ENCODE assay signal across 8 cellular contexts in the genomic region with DNA sequence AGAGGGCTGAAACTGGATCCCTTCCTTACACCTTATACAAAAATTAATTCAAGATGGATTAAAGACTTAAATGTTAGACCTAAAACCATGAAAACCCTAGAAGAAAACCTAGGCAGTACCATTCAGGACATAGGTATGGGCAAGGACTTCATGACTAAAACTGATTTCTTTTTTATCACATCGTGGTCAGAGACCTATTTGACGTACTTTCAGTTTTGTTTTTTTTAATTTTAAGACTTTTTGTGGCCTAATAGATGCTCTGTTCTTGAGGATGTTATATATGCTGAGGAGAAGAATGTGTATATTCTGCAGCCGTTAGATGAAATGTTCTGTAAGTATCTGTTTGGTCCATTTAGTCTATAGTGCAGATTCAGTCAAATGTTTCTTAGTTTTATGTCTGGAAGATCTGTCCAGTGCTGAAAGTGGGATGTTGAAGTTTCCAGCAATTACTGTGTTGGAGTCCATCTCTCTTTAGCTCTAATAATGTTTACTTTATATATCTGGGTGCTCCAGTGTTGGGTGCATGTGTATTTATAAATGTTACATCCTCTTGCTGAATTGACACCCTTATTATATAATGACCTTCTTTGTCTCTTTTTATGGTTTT. TPM values are rescaled to one million over a fixed set of nuclear protein-coding genes. Genes with fewer than 3 reads are reported as not detected.
DNase-seq lines count a peak whose midpoint lies in the region; ATAC-seq and TF ChIP-seq lines count a peak whose summit lies in the region.
"Not testable (repeated sequence)": the region's sequence is repeated elsewhere in the genome, so short reads cannot be mapped to it uniquely, and the experiment has no call there.

No MANE protein-coding gene starts in this region.

- H3K4me1 Mint-ChIP-seq in CD4-positive, alpha-beta memory T cell = peaks cover 32 to 70% (median 56%) of the 10 kb centered on the region in 4 donors
- peaks cover 46% of the 10 kb centered on the region for H3K4me1 Mint-ChIP-seq in activated CD4-positive, alpha-beta T cell treated with anti-CD3 and anti-CD28 coated beads for 36 hours
- peaks cover 63% of the 10 kb centered on the region for H3K4me1 Mint-ChIP-seq in activated naive CD4-positive, alpha-beta T cell treated with anti-CD3 and anti-CD28 coated beads, Interleukin-2, amount 50 U/mL, for 24 hours
- peaks cover 67% of the 10 kb centered on the region for H3K4me1 Mint-ChIP-seq in stimulated activated effector memory CD8-positive, alpha-beta T cell treated with anti-CD3 and anti-CD28 coated beads, Interleukin-12 subunit alpha, Interleukin-12 subunit beta, amount 100 ng/mL, for 72 hours

- peak overlapping the region in 2 of 7 donors; percentile 7 to 32 for H3K27ac Mint-ChIP-seq in CD4-positive, alpha-beta memory T cell
- not testable (repeated sequence) for H3K27ac Mint-ChIP-seq in activated CD4-positive, alpha-beta T cell treated with anti-CD3 and anti-CD28 coated beads for 36 hours; stimulated activated effector memory CD8-positive, alpha-beta T cell treated with anti-CD3 and anti-CD28 coated beads, Interleukin-12 subunit alpha, Interleukin-12 subunit beta, amount 100 ng/mL, for 72 hours
- peak overlapping the region; percentile 76 for H3K27ac Mint-ChIP-seq in activated naive CD4-positive, alpha-beta T cell treated with anti-CD3 and anti-CD28 coated beads, Interleukin-2, amount 50 U/mL, for 24 hours

- H3K4me3 ChIP-seq in CD4-positive, alpha-beta memory T cell (ENCODE audit: low read length in 2 of 2); HCT116 (replicated peaks in 1 of 2; ENCODE audit: low read depth in 1 of 2, low read length in 2 of 2): not testable (repeated sequence)

- CTCF ChIA-PET in CD4-positive, alpha-beta memory T cell (lab: Charles Lee; ENCODE audit: partially characterized antibody); HCT116 (lab: Charles Lee); activated CD4-positive, alpha-beta T cell treated with anti-CD3 and anti-CD28 coated beads for 36 hours (lab: Charles Lee): not testable (repeated sequence)

- not testable (repeated sequence) for TF ChIP-seq POLR2A in HCT116 (IDR thresholded peaks at IDR 0.05; ENCODE audit: borderline replicate concordance, extremely low read depth, insufficient read depth, insufficient read length)

- not testable (repeated sequence) for BruUV-seq in HCT116 (replicated peaks; lab: Mats Ljungman, UMichigan)

- H3K27me3 ChIP-seq in CD4-positive, alpha-beta memory T cell (ENCODE audit: insufficient read depth, low read length); HCT116 (ENCODE audit: insufficient read depth, low read length): not testable (repeated sequence)

- peak overlapping the region in 6 of 8 donors; percentile 2 to 76 (median 34) for H3K4me3 Mint-ChIP-seq in CD4-positive, alpha-beta memory T cell
- H3K4me3 Mint-ChIP-seq in activated CD4-positive, alpha-beta T cell treated with anti-CD3 and anti-CD28 coated beads for 36 hours; activated naive CD4-positive, alpha-beta T cell treated with anti-CD3 and anti-CD28 coated beads, Interleukin-2, amount 50 U/mL, for 24 hours: not testable (repeated sequence)
- peak overlapping the region; percentile 51 for H3K4me3 Mint-ChIP-seq in stimulated activated effector memory CD8-positive, alpha-beta T cell treated with anti-CD3 and anti-CD28 coated beads, Interleukin-12 subunit alpha, Interleukin-12 subunit beta, amount 100 ng/mL, for 72 hours

- H3K9me2 ChIP-seq in HCT116 (ENCODE audit: insufficient read depth) = not testable (repeated sequence)

- not testable (repeated sequence) for H3K27me3 Mint-ChIP-seq in CD4-positive, alpha-beta memory T cell; activated CD4-positive, alpha-beta T cell treated with anti-CD3 and anti-CD28 coated beads for 36 hours; activated naive CD4-positive, alpha-beta T cell treated with anti-CD3 and anti-CD28 coated beads, Interleukin-2, amount 50 U/mL, for 24 hours

- H3K4me1 ChIP-seq in CD4-positive, alpha-beta memory T cell (ENCODE audit: insufficient read depth, low read length) = peaks cover 21% of the 10 kb centered on the region
- not testable (repeated sequence) for H3K4me1 ChIP-seq in HCT116 (ENCODE audit: control insufficient read depth in 1 of 2, insufficient read depth in 2 of 2, low read length in 2 of 2)

- peaks cover 72% of the 10 kb centered on the region for H3K79me2 ChIP-seq in HCT116 (ENCODE audit: insufficient read depth, low read length)

- peak in 1 of 5 donors; percentile 1 for DNase-seq in CD4-positive, alpha-beta memory T cell
- DNase-seq in HCT116 (ENCODE audit: low read depth, low spot score); activated CD4-positive, alpha-beta T cell treated with anti-CD3 and anti-CD28 coated beads for 36 hours; stimulated activated effector memory CD8-positive, alpha-beta T cell treated with anti-CD3 and anti-CD28 coated beads, Interleukin-12 subunit alpha, Interleukin-12 subunit beta, amount 100 ng/mL, for 72 hours (ENCODE audit: low spot score in 2 of 2): not testable (repeated sequence)
- peak; percentile 7 for DNase-seq in dermis blood vessel endothelial cell

- not testable (repeated sequence) for H4K20me1 ChIP-seq in HCT116 (ENCODE audit: insufficient read depth)

- RAD21 ChIA-PET in HCT116 (lab: Charles Lee; ENCODE audit: low non-redundant PET in 1 of 2, low total read pairs in 2 of 2, uncharacterized antibody in 2 of 2, unreplicated experiment in 2 of 2) = not testable (repeated sequence)

- POLR2A ChIA-PET in CD4-positive, alpha-beta memory T cell (lab: Charles Lee; ENCODE audit: partially characterized antibody); HCT116 (lab: Charles Lee); activated CD4-positive, alpha-beta T cell treated with anti-CD3 and anti-CD28 coated beads for 36 hours (lab: Charles Lee): not testable (repeated sequence)

- not testable (repeated sequence) for H3K9me3 Mint-ChIP-seq in CD4-positive, alpha-beta memory T cell; activated CD4-positive, alpha-beta T cell treated with anti-CD3 and anti-CD28 coated beads for 36 hours (ENCODE audit: low read depth); activated naive CD4-positive, alpha-beta T cell treated with anti-CD3 and anti-CD28 coated beads, Interleukin-2, amount 50 U/mL, for 24 hours; stimulated activated effector memory CD8-positive, alpha-beta T cell treated with anti-CD3 and anti-CD28 coated beads, Interleukin-12 subunit alpha, Interleukin-12 subunit beta, amount 100 ng/mL, for 72 hours

- TF ChIP-seq CTCF in HCT116 (IDR thresholded peaks at IDR 0.05 in 2 of 3, conservative IDR thresholded peaks at IDR 0.05 in 1 of 3; ENCODE audit: borderline replicate concordance in 1 of 3, insufficient read depth in 1 of 3, low read depth in 2 of 3, low read length in 2 of 3) = not testable (repeated sequence)

- H3K36me3 Mint-ChIP-seq in CD4-positive, alpha-beta memory T cell = peaks cover 24 to 35% of the 10 kb centered on the region in 2 donors
- H3K36me3 Mint-ChIP-seq in activated CD4-positive, alpha-beta T cell treated with anti-CD3 and anti-CD28 coated beads for 36 hours (ENCODE audit: low read depth) = peaks cover 19% of the 10 kb centered on the region
- peaks cover 21% of the 10 kb centered on the region for H3K36me3 Mint-ChIP-seq in activated naive CD4-positive, alpha-beta T cell treated with anti-CD3 and anti-CD28 coated beads, Interleukin-2, amount 50 U/mL, for 24 hours
- not testable (repeated sequence) for H3K36me3 Mint-ChIP-seq in stimulated activated effector memory CD8-positive, alpha-beta T cell treated with anti-CD3 and anti-CD28 coated beads, Interleukin-12 subunit alpha, Interleukin-12 subunit beta, amount 100 ng/mL, for 72 hours

- not testable (repeated sequence) for H3K27ac ChIP-seq in CD4-positive, alpha-beta memory T cell (ENCODE audit: low read depth, low read length); HCT116 (ENCODE audit: low read depth, low read length)

- TF ChIP-seq EP300 in Ishikawa (IDR thresholded peaks at IDR 0.05; ENCODE audit: borderline replicate concordance) = not testable (repeated sequence)

- peak; percentile 59 for ATAC-seq in GM18519 (IDR thresholded peaks at IDR 0.05; ENCODE audit: low FRiP score, unreplicated experiment)
- not testable (repeated sequence) for ATAC-seq in HCT116
- peak; percentile 44 for ATAC-seq in activated CD4-positive, alpha-beta T cell treated with anti-CD3 and anti-CD28 coated beads for 36 hours
- peak; percentile 86 for ATAC-seq in stimulated activated effector memory CD8-positive, alpha-beta T cell treated with anti-CD3 and anti-CD28 coated beads, Interleukin-12 subunit alpha, Interleukin-12 subunit beta, amount 100 ng/mL, for 72 hours

- intact Hi-C loops in CD4-positive, alpha-beta memory T cell (cut with micrococcal nuclease); HCT116 (cut with micrococcal nuclease); activated CD4-positive, alpha-beta T cell treated with anti-CD3 and anti-CD28 coated beads for 36 hours (cut with DNase I, micrococcal nuclease): not testable (repeated sequence)

- H2AFZ ChIP-seq in HCT116 (ENCODE audit: low read depth, low read length, poor library complexity, severe bottlenecking) = not testable (repeated sequence)

- H3K4me2 ChIP-seq in HCT116 (ENCODE audit: low read length) = not testable (repeated sequence)

- H3K9ac ChIP-seq in HCT116 (ENCODE audit: low read length) = not testable (repeated sequence)

- H3K36me3 ChIP-seq in CD4-positive, alpha-beta memory T cell (ENCODE audit: insufficient read depth, low read length); HCT116 (ENCODE audit: control insufficient read depth in 1 of 2, insufficient read depth in 2 of 2, low read length in 2 of 2): not testable (repeated sequence)

- not testable (repeated sequence) for H3K9me3 ChIP-seq in CD4-positive, alpha-beta memory T cell (ENCODE audit: control insufficient read depth in 1 of 2, low read length in 2 of 2); HCT116 (ENCODE audit: control insufficient read depth in 1 of 2, insufficient read depth in 1 of 2, low read depth in 1 of 2, low read length in 2 of 2)

- not testable (repeated sequence) for TF ChIP-seq RAD21 in HCT116 (IDR thresholded peaks at IDR 0.05; ENCODE audit: low read depth); Ishikawa (IDR thresholded peaks at IDR 0.05; ENCODE audit: low read depth)

RNA-seq across cellular contexts. Expression of a gene that starts 36.4 kb away (rescaled TPM):
- 10 to 100 TPM; 69.0 to 71.8 TPM for total RNA-seq in CD4-positive, alpha-beta memory T cell
- polyA plus RNA-seq in CD4-positive, alpha-beta memory T cell = 10 to 100 TPM; 29.4 to 46.0 TPM
- total RNA-seq in HCT116 (2021; ENCODE audit: unreplicated experiment) = 20.9 TPM
- polyA plus RNA-seq in HCT116 (2012) = 5.2 and 7.1 TPM in 2 replicates
- 10 to 100 TPM; 17.2 to 22.2 TPM for total RNA-seq in activated CD4-positive, alpha-beta T cell treated with anti-CD3 and anti-CD28 coated beads for 36 hours
- 98.2 and 125 TPM in 2 replicates for total RNA-seq in dermis blood vessel endothelial cell
